In genomic region chr16:2519711-2520080, GRCh38 we compare ENCODE assay signal across 1 cellular context.
TF ChIP-seq lines count a peak whose summit lies in the region.

No MANE protein-coding gene starts in this region.

TF ChIP-seq in GM12878, 131 proteins besides CTCF, POLR2A, EP300 and RAD21:
- TF ChIP-seq BACH1 (IDR thresholded peaks at IDR 0.05; ENCODE audit: borderline replicate concordance) (no peak), E4F1 (IDR thresholded peaks at IDR 0.05; ENCODE audit: borderline replicate concordance, partially characterized antibody) (no peak), NR2F1 (conservative IDR thresholded peaks at IDR 0.05) (no peak), LARP7 (IDR thresholded peaks at IDR 0.05) (no peak), RAD51 (IDR thresholded peaks at IDR 0.05) (no peak), BHLHE40 (IDR thresholded peaks at IDR 0.05; ENCODE audit: borderline replicate concordance in 1 of 2, low read depth in 2 of 2, low read length in 1 of 2) (no peak), BMI1 (IDR thresholded peaks at IDR 0.05; ENCODE audit: borderline replicate concordance) (no peak), YBX1 (IDR thresholded peaks at IDR 0.05) (no peak), TAF1 (IDR thresholded peaks at IDR 0.05; ENCODE audit: borderline replicate concordance, low read depth, low read length) (no peak), SMC3 (IDR thresholded peaks at IDR 0.05; ENCODE audit: borderline replicate concordance, low read length) (no peak), NRF1 (conservative IDR thresholded peaks at IDR 0.05; ENCODE audit: low read depth, low read length) (no peak), WRNIP1 (IDR thresholded peaks at IDR 0.05; ENCODE audit: borderline replicate concordance, low read depth, low read length) (no peak), PBX3 (IDR thresholded peaks at IDR 0.05; ENCODE audit: insufficient replicate concordance, low read depth, low read length) (no peak), SMAD5 (IDR thresholded peaks at IDR 0.05; ENCODE audit: low read depth) (no peak), PKNOX1 (IDR thresholded peaks at IDR 0.05) (no peak), SIX5 (IDR thresholded peaks at IDR 0.05; ENCODE audit: low read depth, low read length, severe bottlenecking) (no peak), KAT2A (conservative IDR thresholded peaks at IDR 0.05; ENCODE audit: control insufficient read depth, low read depth, low read length) (no peak)
TF ChIP-seq in GM12878: peak in this region for 0.
